ENCODE assay signal across 8 cellular contexts in genomic region chr19:14006085-14006765, GRCh38. TPM values are rescaled to one million over a fixed set of nuclear protein-coding genes. Genes with fewer than 3 reads are reported as not detected.
DNase-seq lines count a peak whose midpoint lies in the region; ATAC-seq lines count a peak whose summit lies in the region.

RFX1 (minus strand) TSS chr19:14006320; CDS start chr19:13993843, 12,477 bp downstream.

- peak within 1 kb of the TSS; percentile 95 for H3K4me3 Mint-ChIP-seq in dendritic cell treated with granulocyte-macrophage colony-stimulating factor and Interleukin-4, amounts not matched to agents 40 ng/mL and 50 ng/mL, for 4 days

- peaks cover 13% of the 10 kb centered on the region for H3K36me3 Mint-ChIP-seq in dendritic cell treated with granulocyte-macrophage colony-stimulating factor and Interleukin-4, amounts not matched to agents 40 ng/mL and 50 ng/mL, for 4 days (ENCODE audit: low read depth)

- peak within 1 kb of the TSS; percentile 89 to 99 (median 93) for H3K9ac ChIP-seq in BLaER1 treated with 17β-estradiol and CSF1 and Interleukin-3, amounts not matched to agents 10 nM and 100 nM

- intact Hi-C loops in dendritic cell treated with granulocyte-macrophage colony-stimulating factor and Interleukin-4, amounts not matched to agents 40 ng/mL and 50 ng/mL, for 4 days (cut with micrococcal nuclease), result loop anchor here (2.0 to 5.0 kb wide), 2 partner anchors 17 to 36 kb away; no protein-coding TSS in a partner anchor

- peaks cover 62% of the 10 kb centered on the region for H3K4me1 Mint-ChIP-seq in dendritic cell treated with granulocyte-macrophage colony-stimulating factor and Interleukin-4, amounts not matched to agents 40 ng/mL and 50 ng/mL, for 4 days (ENCODE audit: low read depth)

- DNase-seq in HK-2 (ENCODE audit: unreplicated experiment) (peak; percentile 99), NCI-H82 treated with DMSO at 0.1 percent for 48 hours (lab: John Stamatoyannopoulos, UW; ENCODE audit: unreplicated experiment) (peak; percentile 100), left lobe of liver (ENCODE audit: low spot score) (peak; percentile 100)
- DNase-seq in activated CD4-positive, alpha-beta T cell treated with anti-CD3 and anti-CD28 coated beads, Interleukin-2, amount 50 U/mL, for 48 hours, result peak; percentile 100
- DNase-seq in stimulated activated CD4-positive, alpha-beta T cell treated with anti-CD3 and anti-CD28 coated beads, Interleukin-2, amount 100 ng/mL, for 4 hours (ENCODE audit: low read depth), result peak; percentile 100

- peak within 1 kb of the TSS; percentile 80 to 97 (median 92) for H3K4me2 ChIP-seq in BLaER1 treated with 17β-estradiol and CSF1 and Interleukin-3, amounts not matched to agents 10 nM and 100 nM

- H3K4me3 ChIP-seq in BLaER1 treated with 17β-estradiol and CSF1 and Interleukin-3, amounts not matched to agents 10 nM and 100 nM, result peak within 1 kb of the TSS; percentile 58 to 93 (median 78)

- H3K9me3 Mint-ChIP-seq in dendritic cell treated with granulocyte-macrophage colony-stimulating factor and Interleukin-4, amounts not matched to agents 40 ng/mL and 50 ng/mL, for 4 days, result no peaks in the 10 kb centered on the region

- peak within 1 kb of the TSS; percentile 100 for H3K27ac Mint-ChIP-seq in dendritic cell treated with granulocyte-macrophage colony-stimulating factor and Interleukin-4, amounts not matched to agents 40 ng/mL and 50 ng/mL, for 4 days

- H3K9me3 ChIP-seq in BLaER1 treated with 17β-estradiol and CSF1 and Interleukin-3, amounts not matched to agents 10 nM and 100 nM (replicated peaks in 1 of 11), result no peaks in the 10 kb centered on the region

- no peaks in the 10 kb centered on the region for H3K27me3 ChIP-seq in BLaER1 treated with 17β-estradiol and CSF1 and Interleukin-3, amounts not matched to agents 10 nM and 100 nM

- peak; percentile 71 for ATAC-seq in GM19455 (IDR thresholded peaks at IDR 0.05; ENCODE audit: unreplicated experiment)
- ATAC-seq in left lobe of liver, result peak; percentile 76

- peak within 1 kb of the TSS; percentile 87 to 99 (median 92) for H3K27ac ChIP-seq in BLaER1 treated with 17β-estradiol and CSF1 and Interleukin-3, amounts not matched to agents 10 nM and 100 nM

- H3K4me1 ChIP-seq in BLaER1 treated with 17β-estradiol and CSF1 and Interleukin-3, amounts not matched to agents 10 nM and 100 nM, result peaks cover 36 to 57% (median 53%) of the 10 kb centered on the region in 10 experiments

- no peaks in the 10 kb centered on the region for H3K36me3 ChIP-seq in BLaER1 treated with 17β-estradiol and CSF1 and Interleukin-3, amounts not matched to agents 10 nM and 100 nM

- no peaks in the 10 kb centered on the region for H3K27me3 Mint-ChIP-seq in dendritic cell treated with granulocyte-macrophage colony-stimulating factor and Interleukin-4, amounts not matched to agents 40 ng/mL and 50 ng/mL, for 4 days

- no peaks in the 10 kb centered on the region for H4K20me1 ChIP-seq in BLaER1 treated with 17β-estradiol and CSF1 and Interleukin-3, amounts not matched to agents 10 nM and 100 nM

RNA-seq across cellular contexts. Expression of gene RFX1, which starts in this region (rescaled TPM):
- 7.0 TPM for total RNA-seq in left lobe of liver

Comparison
In these comparisons a context has a peak if more than half of its experiments do, and no peak if none do; other contexts are left out.
1. Peak in every context shown above with its lines: DNase-seq, ATAC-seq, H3K4me3 ChIP-seq and H3K27ac ChIP-seq.